ENCODE assay signal across 1 cellular context in the genomic region with DNA sequence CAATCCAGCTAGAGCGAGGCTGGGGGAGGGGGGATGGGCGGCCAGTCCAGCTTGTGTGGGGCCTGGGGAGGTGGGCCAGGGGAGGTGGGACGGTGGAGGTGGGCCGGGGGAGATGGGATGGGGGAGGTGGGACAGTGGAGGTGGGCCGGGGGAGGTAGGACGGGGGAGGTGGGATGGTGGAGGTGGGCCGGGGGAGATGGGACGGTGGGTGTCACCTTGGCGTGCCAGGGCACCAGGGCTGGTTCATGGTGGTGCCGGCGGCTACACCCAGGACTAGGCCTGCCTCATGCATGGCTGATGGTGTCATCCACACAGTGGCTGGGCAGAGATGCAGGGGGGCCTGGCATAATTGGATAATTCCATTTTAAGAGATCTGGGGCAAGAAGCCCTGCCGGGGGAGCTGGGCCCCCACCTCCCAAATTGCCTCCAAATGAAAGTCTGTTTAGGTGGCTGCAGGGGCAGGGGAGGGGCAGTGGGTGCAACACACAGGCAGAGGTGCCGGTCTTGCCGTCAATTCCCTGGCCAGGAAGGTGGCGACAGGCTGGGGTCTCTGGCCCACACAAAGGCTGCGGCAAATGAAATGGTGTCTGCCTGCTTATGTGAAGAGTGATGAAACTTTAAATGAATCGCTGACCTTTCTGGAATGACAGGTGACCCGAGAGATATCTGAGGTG.
TF ChIP-seq lines count a peak whose summit lies in the region.

No MANE protein-coding gene starts in this region.

TF ChIP-seq in K562, 482 proteins besides CTCF, POLR2A, EP300 and RAD21 (continued from another document):
- no peak for TF ChIP-seq MXI1 (IDR thresholded peaks at IDR 0.05; ENCODE audit: low read depth, low read length)
- no peak for TF ChIP-seq LARP7 (IDR thresholded peaks at IDR 0.05)
- no peak for TF ChIP-seq HNRNPLL (IDR thresholded peaks at IDR 0.05; ENCODE audit: low read depth, low read length, poor library complexity, severe bottlenecking)
- no peak for TF ChIP-seq CBFA2T3 (IDR thresholded peaks at IDR 0.05)
- TF ChIP-seq ZNF76 (CRISPR knock-in tag; IDR thresholded peaks at IDR 0.05; ENCODE audit: borderline replicate concordance) = no peak
- no peak for TF ChIP-seq CSDE1 (IDR thresholded peaks at IDR 0.05)
- no peak for TF ChIP-seq FIP1L1 (IDR thresholded peaks at IDR 0.05; ENCODE audit: low read depth, low read length, poor library complexity, severe bottlenecking)
